In genomic region chr3:171760475-171760874, GRCh38 we compare ENCODE assay signal across 29 cellular contexts.
"Had no signal": no experiment of that assay in that cellular context is flagged by ENCODE, and none has a peak within 500 bp of the region (broad histone marks: within the 10 kb centered on the region; RNA-seq: fewer than 3 reads in every experiment).

No MANE protein-coding gene starts in this region.

- H3K36me3 ChIP-seq: ascending aorta had no signal

- DNase-seq: activated CD4-positive, alpha-beta memory T cell treated with anti-CD3 and anti-CD28 coated beads, Interleukin-2, amount 10 ng/mL, durations not matched to agents 7 days and 5 days; activated CD4-positive, alpha-beta T cell treated with anti-CD3 and anti-CD28 coated beads for 1 hour; activated CD4-positive, alpha-beta T cell treated with anti-CD3 and anti-CD28 coated beads for 4 hours; activated CD4-positive, alpha-beta T cell treated with anti-CD3 and anti-CD28 coated beads, Interleukin-2, amount 10 ng/mL, durations not matched to agents 7 days and 5 days; activated CD4-positive, alpha-beta T cell treated with anti-CD3 and anti-CD28 coated beads, Interleukin-2, amount 50 U/mL, for 4 hours; activated CD4-positive, CD25-positive, alpha-beta regulatory T cell; activated CD8-positive, alpha-beta memory T cell treated with anti-CD3 and anti-CD28 coated beads, Interleukin-2, amount 50 U/mL, for 48 hours; activated effector memory CD4-positive, alpha-beta T cell treated with Interleukin-2 at 50 U/mL for 16 hours; activated gamma-delta T cell treated with Interleukin-2 at 50 U/mL for 16 hours; activated naive CD4-positive, alpha-beta T cell treated with anti-CD3 and anti-CD28 coated beads, Interleukin-2, amount 50 U/mL, for 16 hours; activated naive CD4-positive, alpha-beta T cell treated with Interleukin-2 at 50 U/mL for 16 hours; activated T-cell treated with anti-CD3 and anti-CD28 coated beads for 4 hours; activated T-cell treated with anti-CD3 and anti-CD28 coated beads, Interleukin-2, amount 50 U/mL, for 4 hours; amniotic stem cell; dorsolateral prefrontal cortex; effector memory CD4-positive, alpha-beta T cell; erythroblast; esophagus squamous epithelium; head of caudate nucleus; T-helper 2 cell had no signal

- H3K9me3 ChIP-seq: ascending aorta, esophagus squamous epithelium had no signal

- H3K27me3 Mint-ChIP-seq: activated T-helper 17 cell treated with anti-CD3 and anti-CD28 coated beads, Interleukin-2, amount 50 U/mL, for 72 hours; dendritic cell treated with granulocyte-macrophage colony-stimulating factor and Interleukin-4, amounts not matched to agents 40 ng/mL and 50 ng/mL, for 4 days had no signal

- H3K27me3 ChIP-seq: ascending aorta, dorsolateral prefrontal cortex, esophagus squamous epithelium had no signal

- ATAC-seq: activated T-cell treated with anti-CD3 and anti-CD28 coated beads, Interleukin-2, amount 50 U/mL, for 4 hours; activated T-helper 17 cell treated with anti-CD3 and anti-CD28 coated beads, Interleukin-2, amount 50 U/mL, for 72 hours had no signal

- H3K4me1 Mint-ChIP-seq: activated CD4-positive, alpha-beta T cell treated with anti-CD3 and anti-CD28 coated beads, Interleukin-2, amount 10 ng/mL, durations not matched to agents 7 days and 5 days; activated T-helper 17 cell treated with anti-CD3 and anti-CD28 coated beads, Interleukin-2, amount 50 U/mL, for 72 hours; central memory CD8-positive, alpha-beta T cell had no signal

- H3K9me3 Mint-ChIP-seq: activated CD4-positive, alpha-beta memory T cell treated with anti-CD3 and anti-CD28 coated beads, Interleukin-2, amount 10 ng/mL, durations not matched to agents 7 days and 5 days; activated CD4-positive, alpha-beta T cell treated with anti-CD3 and anti-CD28 coated beads, Interleukin-2, amount 10 ng/mL, durations not matched to agents 7 days and 5 days; activated T-cell treated with anti-CD3 and anti-CD28 coated beads, Interleukin-2, amount 50 U/mL, for 4 hours; activated T-helper 17 cell treated with anti-CD3 and anti-CD28 coated beads, Interleukin-2, amount 50 U/mL, for 72 hours; central memory CD8-positive, alpha-beta T cell had no signal

- H3K36me3 Mint-ChIP-seq: activated naive CD8-positive, alpha-beta T cell; brain had no signal

- H3K4me3 ChIP-seq: ascending aorta, coronary artery, dorsolateral prefrontal cortex, esophagus squamous epithelium had no signal

- FAIRE-seq: bronchial epithelial cell, frontal cortex had no signal

- H3K27ac Mint-ChIP-seq: activated CD4-positive, alpha-beta memory T cell treated with anti-CD3 and anti-CD28 coated beads, Interleukin-2, amount 10 ng/mL, durations not matched to agents 7 days and 5 days; activated CD4-positive, alpha-beta T cell treated with anti-CD3 and anti-CD28 coated beads, Interleukin-2, amount 10 ng/mL, durations not matched to agents 7 days and 5 days; activated naive CD8-positive, alpha-beta T cell; activated T-helper 17 cell treated with anti-CD3 and anti-CD28 coated beads, Interleukin-2, amount 50 U/mL, for 72 hours; brain had no signal

- H3K27ac ChIP-seq: ascending aorta, coronary artery, esophagus squamous epithelium had no signal

- H3K4me3 Mint-ChIP-seq: activated CD4-positive, alpha-beta memory T cell treated with anti-CD3 and anti-CD28 coated beads, Interleukin-2, amount 10 ng/mL, durations not matched to agents 7 days and 5 days; activated CD4-positive, alpha-beta T cell treated with anti-CD3 and anti-CD28 coated beads, Interleukin-2, amount 10 ng/mL, durations not matched to agents 7 days and 5 days; activated naive CD8-positive, alpha-beta T cell; activated T-cell treated with anti-CD3 and anti-CD28 coated beads, Interleukin-2, amount 50 U/mL, for 4 hours; activated T-helper 17 cell treated with anti-CD3 and anti-CD28 coated beads, Interleukin-2, amount 50 U/mL, for 72 hours; brain; central memory CD8-positive, alpha-beta T cell; dendritic cell treated with granulocyte-macrophage colony-stimulating factor and Interleukin-4, amounts not matched to agents 40 ng/mL and 50 ng/mL, for 4 days had no signal
